1 cellular context compared by ENCODE assay signal in the genomic region with DNA sequence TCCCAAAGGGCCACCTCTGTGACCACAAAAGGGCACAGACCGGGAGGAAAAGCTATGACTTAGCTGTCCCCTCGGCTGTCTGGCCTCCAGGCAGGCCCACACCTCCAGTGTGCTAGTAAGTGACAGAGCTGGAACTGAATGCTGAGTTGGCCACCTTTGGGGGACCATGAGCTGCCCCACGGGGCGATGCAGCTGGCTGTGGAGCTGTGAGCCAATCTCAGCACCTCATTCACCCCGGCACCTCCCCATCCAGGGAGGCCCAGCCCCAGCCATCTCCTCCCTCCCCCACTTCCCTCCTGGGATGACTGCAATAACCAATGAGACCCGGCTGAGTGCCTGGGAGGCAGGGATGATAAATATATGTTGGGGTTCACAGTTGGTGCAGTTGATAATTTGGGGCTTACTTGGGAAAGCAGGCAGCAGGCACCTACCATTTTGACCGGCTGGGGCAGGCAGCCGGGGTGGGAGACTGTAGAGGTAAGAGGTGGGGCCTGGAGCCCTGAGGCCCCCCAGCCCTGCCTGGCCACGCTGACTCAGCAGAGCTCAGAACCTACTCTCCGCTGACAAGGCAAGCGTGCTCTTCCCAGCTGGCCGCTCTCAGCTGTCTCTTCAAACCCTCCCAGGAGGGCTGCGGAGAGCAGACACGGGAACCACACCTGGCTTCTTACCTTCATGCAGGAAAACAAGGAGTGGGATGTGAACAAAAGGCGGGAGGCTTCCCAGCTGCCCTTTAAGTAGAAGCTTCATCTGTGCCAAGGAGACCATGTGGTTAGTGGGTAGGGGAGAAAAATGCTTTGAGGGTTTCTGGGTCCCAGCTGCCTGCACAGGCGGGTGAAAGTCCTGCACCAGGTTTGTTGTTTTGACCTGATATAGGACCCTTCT.
TF ChIP-seq lines count a peak whose summit lies in the region.

No MANE protein-coding gene starts in this region.

TF ChIP-seq in K562, 482 proteins besides CTCF, POLR2A, EP300 and RAD21 (continued from another document and continues in another):
- TF ChIP-seq, protein P1, sequence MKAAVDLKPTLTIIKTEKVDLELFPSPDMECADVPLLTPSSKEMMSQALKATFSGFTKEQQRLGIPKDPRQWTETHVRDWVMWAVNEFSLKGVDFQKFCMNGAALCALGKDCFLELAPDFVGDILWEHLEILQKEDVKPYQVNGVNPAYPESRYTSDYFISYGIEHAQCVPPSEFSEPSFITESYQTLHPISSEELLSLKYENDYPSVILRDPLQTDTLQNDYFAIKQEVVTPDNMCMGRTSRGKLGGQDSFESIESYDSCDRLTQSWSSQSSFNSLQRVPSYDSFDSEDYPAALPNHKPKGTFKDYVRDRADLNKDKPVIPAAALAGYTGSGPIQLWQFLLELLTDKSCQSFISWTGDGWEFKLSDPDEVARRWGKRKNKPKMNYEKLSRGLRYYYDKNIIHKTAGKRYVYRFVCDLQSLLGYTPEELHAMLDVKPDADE (conservative IDR thresholded peaks at IDR 0.05; ENCODE audit: control insufficient read depth, low read depth, low read length), result no peak
- TF ChIP-seq COPS2 (conservative IDR thresholded peaks at IDR 0.05) (no peak), HCFC1 (IDR thresholded peaks at IDR 0.05; ENCODE audit: low read depth, low read length) (no peak), SPI1 (IDR thresholded peaks at IDR 0.05; ENCODE audit: borderline replicate concordance, low read depth, low read length) (peak; percentile 39; the same call in 1 of the 2 replicates), ILF3 (IDR thresholded peaks at IDR 0.05; ENCODE audit: borderline replicate concordance) (no peak), RHOXF2B (CRISPR knock-in tag; conservative IDR thresholded peaks at IDR 0.05) (no peak), TBP (optimal IDR thresholded peaks at IDR 0.05; ENCODE audit: low read depth, low read length) (no peak), SP2 (IDR thresholded peaks at IDR 0.05; ENCODE audit: extremely low read depth, low read depth, low read length, poor library complexity, severe bottlenecking) (no peak), NR2C2 (CRISPR knock-in tag; IDR thresholded peaks at IDR 0.05) (no peak), NR2C2 (tag; IDR thresholded peaks at IDR 0.05) (no peak), ZBTB17 (CRISPR knock-in tag; IDR thresholded peaks at IDR 0.05) (no peak), FOXJ3 (CRISPR knock-in tag; IDR thresholded peaks at IDR 0.05) (no peak), FOXK2 (conservative IDR thresholded peaks at IDR 0.05 in 1 of 2, IDR thresholded peaks at IDR 0.05 in 1 of 2; ENCODE audit: low read depth in 2 of 2) (no peak), GTF2F1 (IDR thresholded peaks at IDR 0.05; ENCODE audit: low read depth, low read length) (no peak), TCFL5 (CRISPR knock-in tag; conservative IDR thresholded peaks at IDR 0.05) (no peak), MAFK (IDR thresholded peaks at IDR 0.05; ENCODE audit: low read length) (peak; percentile 78), MED1 (CRISPR knock-in tag; IDR thresholded peaks at IDR 0.05; ENCODE audit: borderline replicate concordance) (no peak), ZNF197 (CRISPR knock-in tag; IDR thresholded peaks at IDR 0.05; ENCODE audit: low read depth) (no peak), NR2C1 (IDR thresholded peaks at IDR 0.05) (no peak), NR2C1 (tag; IDR thresholded peaks at IDR 0.05) (no peak), FUS (optimal IDR thresholded peaks at IDR 0.05; ENCODE audit: low read depth, low read length) (no peak), U2AF2 (optimal IDR thresholded peaks at IDR 0.05; ENCODE audit: low read depth, low read length) (no peak), MCM2 (IDR thresholded peaks at IDR 0.05; ENCODE audit: low read depth) (no peak), CBX3 (IDR thresholded peaks at IDR 0.05; ENCODE audit: borderline replicate concordance in 1 of 2, low read length in 2 of 2) (no peak), PTBP1 (IDR thresholded peaks at IDR 0.05; ENCODE audit: low read depth, low read length) (no peak), ZNF589 (CRISPR knock-in tag; IDR thresholded peaks at IDR 0.05; ENCODE audit: low read depth) (no peak)
- TF ChIP-seq, protein P2, sequence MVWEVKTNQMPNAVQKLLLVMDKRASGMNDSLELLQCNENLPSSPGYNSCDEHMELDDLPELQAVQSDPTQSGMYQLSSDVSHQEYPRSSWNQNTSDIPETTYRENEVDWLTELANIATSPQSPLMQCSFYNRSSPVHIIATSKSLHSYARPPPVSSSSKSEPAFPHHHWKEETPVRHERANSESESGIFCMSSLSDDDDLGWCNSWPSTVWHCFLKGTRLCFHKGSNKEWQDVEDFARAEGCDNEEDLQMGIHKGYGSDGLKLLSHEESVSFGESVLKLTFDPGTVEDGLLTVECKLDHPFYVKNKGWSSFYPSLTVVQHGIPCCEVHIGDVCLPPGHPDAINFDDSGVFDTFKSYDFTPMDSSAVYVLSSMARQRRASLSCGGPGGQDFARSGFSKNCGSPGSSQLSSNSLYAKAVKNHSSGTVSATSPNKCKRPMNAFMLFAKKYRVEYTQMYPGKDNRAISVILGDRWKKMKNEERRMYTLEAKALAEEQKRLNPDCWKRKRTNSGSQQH (CRISPR knock-in tag; IDR thresholded peaks at IDR 0.05), result no peak
- TF ChIP-seq, protein P3, sequence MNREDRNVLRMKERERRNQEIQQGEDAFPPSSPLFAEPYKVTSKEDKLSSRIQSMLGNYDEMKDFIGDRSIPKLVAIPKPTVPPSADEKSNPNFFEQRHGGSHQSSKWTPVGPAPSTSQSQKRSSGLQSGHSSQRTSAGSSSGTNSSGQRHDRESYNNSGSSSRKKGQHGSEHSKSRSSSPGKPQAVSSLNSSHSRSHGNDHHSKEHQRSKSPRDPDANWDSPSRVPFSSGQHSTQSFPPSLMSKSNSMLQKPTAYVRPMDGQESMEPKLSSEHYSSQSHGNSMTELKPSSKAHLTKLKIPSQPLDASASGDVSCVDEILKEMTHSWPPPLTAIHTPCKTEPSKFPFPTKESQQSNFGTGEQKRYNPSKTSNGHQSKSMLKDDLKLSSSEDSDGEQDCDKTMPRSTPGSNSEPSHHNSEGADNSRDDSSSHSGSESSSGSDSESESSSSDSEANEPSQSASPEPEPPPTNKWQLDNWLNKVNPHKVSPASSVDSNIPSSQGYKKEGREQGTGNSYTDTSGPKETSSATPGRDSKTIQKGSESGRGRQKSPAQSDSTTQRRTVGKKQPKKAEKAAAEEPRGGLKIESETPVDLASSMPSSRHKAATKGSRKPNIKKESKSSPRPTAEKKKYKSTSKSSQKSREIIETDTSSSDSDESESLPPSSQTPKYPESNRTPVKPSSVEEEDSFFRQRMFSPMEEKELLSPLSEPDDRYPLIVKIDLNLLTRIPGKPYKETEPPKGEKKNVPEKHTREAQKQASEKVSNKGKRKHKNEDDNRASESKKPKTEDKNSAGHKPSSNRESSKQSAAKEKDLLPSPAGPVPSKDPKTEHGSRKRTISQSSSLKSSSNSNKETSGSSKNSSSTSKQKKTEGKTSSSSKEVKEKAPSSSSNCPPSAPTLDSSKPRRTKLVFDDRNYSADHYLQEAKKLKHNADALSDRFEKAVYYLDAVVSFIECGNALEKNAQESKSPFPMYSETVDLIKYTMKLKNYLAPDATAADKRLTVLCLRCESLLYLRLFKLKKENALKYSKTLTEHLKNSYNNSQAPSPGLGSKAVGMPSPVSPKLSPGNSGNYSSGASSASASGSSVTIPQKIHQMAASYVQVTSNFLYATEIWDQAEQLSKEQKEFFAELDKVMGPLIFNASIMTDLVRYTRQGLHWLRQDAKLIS (CRISPR knock-in tag; IDR thresholded peaks at IDR 0.05), result no peak
- TF ChIP-seq, protein P4, sequence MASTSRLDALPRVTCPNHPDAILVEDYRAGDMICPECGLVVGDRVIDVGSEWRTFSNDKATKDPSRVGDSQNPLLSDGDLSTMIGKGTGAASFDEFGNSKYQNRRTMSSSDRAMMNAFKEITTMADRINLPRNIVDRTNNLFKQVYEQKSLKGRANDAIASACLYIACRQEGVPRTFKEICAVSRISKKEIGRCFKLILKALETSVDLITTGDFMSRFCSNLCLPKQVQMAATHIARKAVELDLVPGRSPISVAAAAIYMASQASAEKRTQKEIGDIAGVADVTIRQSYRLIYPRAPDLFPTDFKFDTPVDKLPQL (IDR thresholded peaks at IDR 0.05; ENCODE audit: extremely low read depth, insufficient read length), result no peak
- TF ChIP-seq, protein P5, sequence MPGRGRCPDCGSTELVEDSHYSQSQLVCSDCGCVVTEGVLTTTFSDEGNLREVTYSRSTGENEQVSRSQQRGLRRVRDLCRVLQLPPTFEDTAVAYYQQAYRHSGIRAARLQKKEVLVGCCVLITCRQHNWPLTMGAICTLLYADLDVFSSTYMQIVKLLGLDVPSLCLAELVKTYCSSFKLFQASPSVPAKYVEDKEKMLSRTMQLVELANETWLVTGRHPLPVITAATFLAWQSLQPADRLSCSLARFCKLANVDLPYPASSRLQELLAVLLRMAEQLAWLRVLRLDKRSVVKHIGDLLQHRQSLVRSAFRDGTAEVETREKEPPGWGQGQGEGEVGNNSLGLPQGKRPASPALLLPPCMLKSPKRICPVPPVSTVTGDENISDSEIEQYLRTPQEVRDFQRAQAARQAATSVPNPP (IDR thresholded peaks at IDR 0.05; ENCODE audit: borderline replicate concordance, insufficient read depth, insufficient read length), result no peak
- TF ChIP-seq, protein P6, sequence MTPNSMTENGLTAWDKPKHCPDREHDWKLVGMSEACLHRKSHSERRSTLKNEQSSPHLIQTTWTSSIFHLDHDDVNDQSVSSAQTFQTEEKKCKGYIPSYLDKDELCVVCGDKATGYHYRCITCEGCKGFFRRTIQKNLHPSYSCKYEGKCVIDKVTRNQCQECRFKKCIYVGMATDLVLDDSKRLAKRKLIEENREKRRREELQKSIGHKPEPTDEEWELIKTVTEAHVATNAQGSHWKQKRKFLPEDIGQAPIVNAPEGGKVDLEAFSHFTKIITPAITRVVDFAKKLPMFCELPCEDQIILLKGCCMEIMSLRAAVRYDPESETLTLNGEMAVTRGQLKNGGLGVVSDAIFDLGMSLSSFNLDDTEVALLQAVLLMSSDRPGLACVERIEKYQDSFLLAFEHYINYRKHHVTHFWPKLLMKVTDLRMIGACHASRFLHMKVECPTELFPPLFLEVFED (CRISPR knock-in tag; conservative IDR thresholded peaks at IDR 0.05), result no peak
- TF ChIP-seq, protein P7, sequence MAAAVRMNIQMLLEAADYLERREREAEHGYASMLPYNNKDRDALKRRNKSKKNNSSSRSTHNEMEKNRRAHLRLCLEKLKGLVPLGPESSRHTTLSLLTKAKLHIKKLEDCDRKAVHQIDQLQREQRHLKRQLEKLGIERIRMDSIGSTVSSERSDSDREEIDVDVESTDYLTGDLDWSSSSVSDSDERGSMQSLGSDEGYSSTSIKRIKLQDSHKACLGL (CRISPR knock-in tag; IDR thresholded peaks at IDR 0.05; ENCODE audit: borderline replicate concordance, poor library complexity, severe bottlenecking), result no peak
- TF ChIP-seq, protein P8, sequence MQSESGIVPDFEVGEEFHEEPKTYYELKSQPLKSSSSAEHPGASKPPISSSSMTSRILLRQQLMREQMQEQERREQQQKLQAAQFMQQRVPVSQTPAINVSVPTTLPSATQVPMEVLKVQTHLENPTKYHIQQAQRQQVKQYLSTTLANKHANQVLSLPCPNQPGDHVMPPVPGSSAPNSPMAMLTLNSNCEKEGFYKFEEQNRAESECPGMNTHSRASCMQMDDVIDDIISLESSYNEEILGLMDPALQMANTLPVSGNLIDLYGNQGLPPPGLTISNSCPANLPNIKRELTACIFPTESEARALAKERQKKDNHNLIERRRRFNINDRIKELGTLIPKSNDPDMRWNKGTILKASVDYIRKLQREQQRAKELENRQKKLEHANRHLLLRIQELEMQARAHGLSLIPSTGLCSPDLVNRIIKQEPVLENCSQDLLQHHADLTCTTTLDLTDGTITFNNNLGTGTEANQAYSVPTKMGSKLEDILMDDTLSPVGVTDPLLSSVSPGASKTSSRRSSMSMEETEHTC (IDR thresholded peaks at IDR 0.05), result no peak
- TF ChIP-seq, protein P9, sequence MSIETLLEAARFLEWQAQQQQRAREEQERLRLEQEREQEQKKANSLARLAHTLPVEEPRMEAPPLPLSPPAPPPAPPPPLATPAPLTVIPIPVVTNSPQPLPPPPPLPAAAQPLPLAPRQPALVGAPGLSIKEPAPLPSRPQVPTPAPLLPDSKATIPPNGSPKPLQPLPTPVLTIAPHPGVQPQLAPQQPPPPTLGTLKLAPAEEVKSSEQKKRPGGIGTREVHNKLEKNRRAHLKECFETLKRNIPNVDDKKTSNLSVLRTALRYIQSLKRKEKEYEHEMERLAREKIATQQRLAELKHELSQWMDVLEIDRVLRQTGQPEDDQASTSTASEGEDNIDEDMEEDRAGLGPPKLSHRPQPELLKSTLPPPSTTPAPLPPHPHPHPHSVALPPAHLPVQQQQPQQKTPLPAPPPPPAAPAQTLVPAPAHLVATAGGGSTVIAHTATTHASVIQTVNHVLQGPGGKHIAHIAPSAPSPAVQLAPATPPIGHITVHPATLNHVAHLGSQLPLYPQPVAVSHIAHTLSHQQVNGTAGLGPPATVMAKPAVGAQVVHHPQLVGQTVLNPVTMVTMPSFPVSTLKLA (conservative IDR thresholded peaks at IDR 0.05), result 0 out of 4 replicates have a peak, but pooled peaks of 1 of the 2 experiments have one; percentile 30
- TF ChIP-seq, protein P10, sequence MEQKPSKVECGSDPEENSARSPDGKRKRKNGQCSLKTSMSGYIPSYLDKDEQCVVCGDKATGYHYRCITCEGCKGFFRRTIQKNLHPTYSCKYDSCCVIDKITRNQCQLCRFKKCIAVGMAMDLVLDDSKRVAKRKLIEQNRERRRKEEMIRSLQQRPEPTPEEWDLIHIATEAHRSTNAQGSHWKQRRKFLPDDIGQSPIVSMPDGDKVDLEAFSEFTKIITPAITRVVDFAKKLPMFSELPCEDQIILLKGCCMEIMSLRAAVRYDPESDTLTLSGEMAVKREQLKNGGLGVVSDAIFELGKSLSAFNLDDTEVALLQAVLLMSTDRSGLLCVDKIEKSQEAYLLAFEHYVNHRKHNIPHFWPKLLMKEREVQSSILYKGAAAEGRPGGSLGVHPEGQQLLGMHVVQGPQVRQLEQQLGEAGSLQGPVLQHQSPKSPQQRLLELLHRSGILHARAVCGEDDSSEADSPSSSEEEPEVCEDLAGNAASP (IDR thresholded peaks at IDR 0.05), result no peak
- TF ChIP-seq, protein P11, sequence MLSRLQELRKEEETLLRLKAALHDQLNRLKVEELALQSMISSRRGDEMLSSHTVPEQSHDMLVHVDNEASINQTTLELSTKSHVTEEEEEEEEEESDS (CRISPR knock-in tag; IDR thresholded peaks at IDR 0.05), result no peak
- TF ChIP-seq, protein P12, sequence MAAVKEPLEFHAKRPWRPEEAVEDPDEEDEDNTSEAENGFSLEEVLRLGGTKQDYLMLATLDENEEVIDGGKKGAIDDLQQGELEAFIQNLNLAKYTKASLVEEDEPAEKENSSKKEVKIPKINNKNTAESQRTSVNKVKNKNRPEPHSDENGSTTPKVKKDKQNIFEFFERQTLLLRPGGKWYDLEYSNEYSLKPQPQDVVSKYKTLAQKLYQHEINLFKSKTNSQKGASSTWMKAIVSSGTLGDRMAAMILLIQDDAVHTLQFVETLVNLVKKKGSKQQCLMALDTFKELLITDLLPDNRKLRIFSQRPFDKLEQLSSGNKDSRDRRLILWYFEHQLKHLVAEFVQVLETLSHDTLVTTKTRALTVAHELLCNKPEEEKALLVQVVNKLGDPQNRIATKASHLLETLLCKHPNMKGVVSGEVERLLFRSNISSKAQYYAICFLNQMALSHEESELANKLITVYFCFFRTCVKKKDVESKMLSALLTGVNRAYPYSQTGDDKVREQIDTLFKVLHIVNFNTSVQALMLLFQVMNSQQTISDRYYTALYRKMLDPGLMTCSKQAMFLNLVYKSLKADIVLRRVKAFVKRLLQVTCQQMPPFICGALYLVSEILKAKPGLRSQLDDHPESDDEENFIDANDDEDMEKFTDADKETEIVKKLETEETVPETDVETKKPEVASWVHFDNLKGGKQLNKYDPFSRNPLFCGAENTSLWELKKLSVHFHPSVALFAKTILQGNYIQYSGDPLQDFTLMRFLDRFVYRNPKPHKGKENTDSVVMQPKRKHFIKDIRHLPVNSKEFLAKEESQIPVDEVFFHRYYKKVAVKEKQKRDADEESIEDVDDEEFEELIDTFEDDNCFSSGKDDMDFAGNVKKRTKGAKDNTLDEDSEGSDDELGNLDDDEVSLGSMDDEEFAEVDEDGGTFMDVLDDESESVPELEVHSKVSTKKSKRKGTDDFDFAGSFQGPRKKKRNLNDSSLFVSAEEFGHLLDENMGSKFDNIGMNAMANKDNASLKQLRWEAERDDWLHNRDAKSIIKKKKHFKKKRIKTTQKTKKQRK (IDR thresholded peaks at IDR 0.05; ENCODE audit: borderline replicate concordance, low read depth, low read length), result no peak
